1 cellular context compared by ENCODE assay signal in the genomic region with DNA sequence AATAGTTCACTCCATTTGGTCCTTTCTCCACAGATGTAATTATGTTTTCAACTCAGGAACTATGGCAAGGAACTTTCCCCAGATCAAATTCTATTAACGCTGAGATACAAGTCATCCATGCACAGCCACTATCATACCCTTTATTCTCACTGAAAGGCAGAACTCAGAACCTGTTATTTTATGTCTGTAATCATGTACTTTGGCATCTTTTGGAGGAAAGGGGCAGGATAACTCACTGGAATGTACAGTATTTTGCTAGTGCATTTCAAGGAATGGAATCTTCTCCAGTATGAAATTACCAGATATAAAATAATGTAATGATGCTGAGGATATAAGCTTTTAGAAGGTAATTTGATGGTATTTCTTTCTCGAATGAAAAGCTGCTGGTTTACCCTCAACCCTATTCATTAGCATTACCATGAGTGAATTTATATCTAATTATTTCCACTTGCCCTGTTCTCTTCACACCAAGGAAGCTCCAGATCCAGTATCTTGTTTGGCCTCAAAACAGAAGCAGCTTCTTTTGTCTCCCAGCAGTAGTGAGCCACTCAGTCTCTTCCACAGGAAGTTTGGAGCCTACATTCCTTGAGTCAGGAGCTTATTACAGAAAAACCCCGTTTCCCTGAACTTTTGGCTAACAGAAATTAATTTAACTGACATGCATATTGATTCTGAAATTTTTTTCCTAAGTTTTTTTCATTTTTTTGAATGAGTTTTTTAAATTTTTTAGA.
TF ChIP-seq lines count a peak whose summit lies in the region.

No MANE protein-coding gene starts in this region.

TF ChIP-seq in GM23338, 12 proteins besides CTCF, POLR2A, EP300 and RAD21:
- no peak for TF ChIP-seq STAT1 (IDR thresholded peaks at IDR 0.05; ENCODE audit: unreplicated experiment)
- TF ChIP-seq, protein P1, sequence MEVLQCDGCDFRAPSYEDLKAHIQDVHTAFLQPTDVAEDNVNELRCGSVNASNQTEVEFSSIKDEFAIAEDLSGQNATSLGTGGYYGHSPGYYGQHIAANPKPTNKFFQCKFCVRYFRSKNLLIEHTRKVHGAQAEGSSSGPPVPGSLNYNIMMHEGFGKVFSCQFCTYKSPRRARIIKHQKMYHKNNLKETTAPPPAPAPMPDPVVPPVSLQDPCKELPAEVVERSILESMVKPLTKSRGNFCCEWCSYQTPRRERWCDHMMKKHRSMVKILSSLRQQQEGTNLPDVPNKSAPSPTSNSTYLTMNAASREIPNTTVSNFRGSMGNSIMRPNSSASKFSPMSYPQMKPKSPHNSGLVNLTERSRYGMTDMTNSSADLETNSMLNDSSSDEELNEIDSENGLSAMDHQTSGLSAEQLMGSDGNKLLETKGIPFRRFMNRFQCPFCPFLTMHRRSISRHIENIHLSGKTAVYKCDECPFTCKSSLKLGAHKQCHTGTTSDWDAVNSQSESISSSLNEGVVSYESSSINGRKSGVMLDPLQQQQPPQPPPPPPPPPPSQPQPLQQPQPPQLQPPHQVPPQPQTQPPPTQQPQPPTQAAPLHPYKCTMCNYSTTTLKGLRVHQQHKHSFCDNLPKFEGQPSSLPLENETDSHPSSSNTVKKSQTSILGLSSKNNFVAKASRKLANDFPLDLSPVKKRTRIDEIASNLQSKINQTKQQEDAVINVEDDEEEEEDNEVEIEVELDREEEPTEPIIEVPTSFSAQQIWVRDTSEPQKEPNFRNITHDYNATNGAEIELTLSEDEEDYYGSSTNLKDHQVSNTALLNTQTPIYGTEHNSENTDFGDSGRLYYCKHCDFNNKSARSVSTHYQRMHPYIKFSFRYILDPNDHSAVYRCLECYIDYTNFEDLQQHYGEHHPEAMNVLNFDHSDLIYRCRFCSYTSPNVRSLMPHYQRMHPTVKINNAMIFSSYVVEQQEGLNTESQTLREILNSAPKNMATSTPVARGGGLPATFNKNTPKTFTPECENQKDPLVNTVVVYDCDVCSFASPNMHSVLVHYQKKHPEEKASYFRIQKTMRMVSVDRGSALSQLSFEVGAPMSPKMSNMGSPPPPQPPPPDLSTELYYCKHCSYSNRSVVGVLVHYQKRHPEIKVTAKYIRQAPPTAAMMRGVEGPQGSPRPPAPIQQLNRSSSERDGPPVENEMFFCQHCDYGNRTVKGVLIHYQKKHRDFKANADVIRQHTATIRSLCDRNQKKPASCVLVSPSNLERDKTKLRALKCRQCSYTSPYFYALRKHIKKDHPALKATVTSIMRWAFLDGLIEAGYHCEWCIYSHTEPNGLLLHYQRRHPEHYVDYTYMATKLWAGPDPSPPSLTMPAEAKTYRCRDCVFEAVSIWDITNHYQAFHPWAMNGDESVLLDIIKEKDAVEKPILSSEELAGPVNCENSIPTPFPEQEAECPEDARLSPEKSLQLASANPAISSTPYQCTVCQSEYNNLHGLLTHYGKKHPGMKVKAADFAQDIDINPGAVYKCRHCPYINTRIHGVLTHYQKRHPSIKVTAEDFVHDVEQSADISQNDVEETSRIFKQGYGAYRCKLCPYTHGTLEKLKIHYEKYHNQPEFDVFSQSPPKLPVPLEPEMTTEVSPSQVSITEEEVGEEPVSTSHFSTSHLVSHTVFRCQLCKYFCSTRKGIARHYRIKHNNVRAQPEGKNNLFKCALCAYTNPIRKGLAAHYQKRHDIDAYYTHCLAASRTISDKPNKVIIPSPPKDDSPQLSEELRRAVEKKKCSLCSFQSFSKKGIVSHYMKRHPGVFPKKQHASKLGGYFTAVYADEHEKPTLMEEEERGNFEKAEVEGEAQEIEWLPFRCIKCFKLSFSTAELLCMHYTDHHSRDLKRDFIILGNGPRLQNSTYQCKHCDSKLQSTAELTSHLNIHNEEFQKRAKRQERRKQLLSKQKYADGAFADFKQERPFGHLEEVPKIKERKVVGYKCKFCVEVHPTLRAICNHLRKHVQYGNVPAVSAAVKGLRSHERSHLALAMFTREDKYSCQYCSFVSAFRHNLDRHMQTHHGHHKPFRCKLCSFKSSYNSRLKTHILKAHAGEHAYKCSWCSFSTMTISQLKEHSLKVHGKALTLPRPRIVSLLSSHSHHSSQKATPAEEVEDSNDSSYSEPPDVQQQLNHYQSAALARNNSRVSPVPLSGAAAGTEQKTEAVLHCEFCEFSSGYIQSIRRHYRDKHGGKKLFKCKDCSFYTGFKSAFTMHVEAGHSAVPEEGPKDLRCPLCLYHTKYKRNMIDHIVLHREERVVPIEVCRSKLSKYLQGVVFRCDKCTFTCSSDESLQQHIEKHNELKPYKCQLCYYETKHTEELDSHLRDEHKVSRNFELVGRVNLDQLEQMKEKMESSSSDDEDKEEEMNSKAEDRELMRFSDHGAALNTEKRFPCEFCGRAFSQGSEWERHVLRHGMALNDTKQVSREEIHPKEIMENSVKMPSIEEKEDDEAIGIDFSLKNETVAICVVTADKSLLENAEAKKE (CRISPR knock-in tag; IDR thresholded peaks at IDR 0.05), result no peak
- no peak for TF ChIP-seq ZNF114 (CRISPR knock-in tag; IDR thresholded peaks at IDR 0.05)
- no peak for TF ChIP-seq EZH2phosphoT487 (IDR thresholded peaks at IDR 0.05; ENCODE audit: unreplicated experiment)
- no peak for TF ChIP-seq JUNB (IDR thresholded peaks at IDR 0.05; ENCODE audit: unreplicated experiment)
- TF ChIP-seq, protein P2, sequence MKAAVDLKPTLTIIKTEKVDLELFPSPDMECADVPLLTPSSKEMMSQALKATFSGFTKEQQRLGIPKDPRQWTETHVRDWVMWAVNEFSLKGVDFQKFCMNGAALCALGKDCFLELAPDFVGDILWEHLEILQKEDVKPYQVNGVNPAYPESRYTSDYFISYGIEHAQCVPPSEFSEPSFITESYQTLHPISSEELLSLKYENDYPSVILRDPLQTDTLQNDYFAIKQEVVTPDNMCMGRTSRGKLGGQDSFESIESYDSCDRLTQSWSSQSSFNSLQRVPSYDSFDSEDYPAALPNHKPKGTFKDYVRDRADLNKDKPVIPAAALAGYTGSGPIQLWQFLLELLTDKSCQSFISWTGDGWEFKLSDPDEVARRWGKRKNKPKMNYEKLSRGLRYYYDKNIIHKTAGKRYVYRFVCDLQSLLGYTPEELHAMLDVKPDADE (IDR thresholded peaks at IDR 0.05), result no peak
- no peak for TF ChIP-seq POLR2AphosphoS5 (IDR thresholded peaks at IDR 0.05; ENCODE audit: low read depth)
- TF ChIP-seq NANOG (IDR thresholded peaks at IDR 0.05; ENCODE audit: borderline replicate concordance), result no peak
- TF ChIP-seq, protein P3, sequence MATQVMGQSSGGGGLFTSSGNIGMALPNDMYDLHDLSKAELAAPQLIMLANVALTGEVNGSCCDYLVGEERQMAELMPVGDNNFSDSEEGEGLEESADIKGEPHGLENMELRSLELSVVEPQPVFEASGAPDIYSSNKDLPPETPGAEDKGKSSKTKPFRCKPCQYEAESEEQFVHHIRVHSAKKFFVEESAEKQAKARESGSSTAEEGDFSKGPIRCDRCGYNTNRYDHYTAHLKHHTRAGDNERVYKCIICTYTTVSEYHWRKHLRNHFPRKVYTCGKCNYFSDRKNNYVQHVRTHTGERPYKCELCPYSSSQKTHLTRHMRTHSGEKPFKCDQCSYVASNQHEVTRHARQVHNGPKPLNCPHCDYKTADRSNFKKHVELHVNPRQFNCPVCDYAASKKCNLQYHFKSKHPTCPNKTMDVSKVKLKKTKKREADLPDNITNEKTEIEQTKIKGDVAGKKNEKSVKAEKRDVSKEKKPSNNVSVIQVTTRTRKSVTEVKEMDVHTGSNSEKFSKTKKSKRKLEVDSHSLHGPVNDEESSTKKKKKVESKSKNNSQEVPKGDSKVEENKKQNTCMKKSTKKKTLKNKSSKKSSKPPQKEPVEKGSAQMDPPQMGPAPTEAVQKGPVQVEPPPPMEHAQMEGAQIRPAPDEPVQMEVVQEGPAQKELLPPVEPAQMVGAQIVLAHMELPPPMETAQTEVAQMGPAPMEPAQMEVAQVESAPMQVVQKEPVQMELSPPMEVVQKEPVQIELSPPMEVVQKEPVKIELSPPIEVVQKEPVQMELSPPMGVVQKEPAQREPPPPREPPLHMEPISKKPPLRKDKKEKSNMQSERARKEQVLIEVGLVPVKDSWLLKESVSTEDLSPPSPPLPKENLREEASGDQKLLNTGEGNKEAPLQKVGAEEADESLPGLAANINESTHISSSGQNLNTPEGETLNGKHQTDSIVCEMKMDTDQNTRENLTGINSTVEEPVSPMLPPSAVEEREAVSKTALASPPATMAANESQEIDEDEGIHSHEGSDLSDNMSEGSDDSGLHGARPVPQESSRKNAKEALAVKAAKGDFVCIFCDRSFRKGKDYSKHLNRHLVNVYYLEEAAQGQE (IDR thresholded peaks at IDR 0.05; ENCODE audit: unreplicated experiment), result no peak
- TF ChIP-seq ZNF331 (CRISPR knock-in tag; IDR thresholded peaks at IDR 0.05; ENCODE audit: low read depth), result no peak
- TF ChIP-seq CREB1 (CRISPR knock-in tag; IDR thresholded peaks at IDR 0.05; ENCODE audit: low read depth), result no peak
- no peak for TF ChIP-seq EZH2 (IDR thresholded peaks at IDR 0.05; ENCODE audit: low read depth, unreplicated experiment)
